ENCODE assay signal across 20 cellular contexts in the genomic region with DNA sequence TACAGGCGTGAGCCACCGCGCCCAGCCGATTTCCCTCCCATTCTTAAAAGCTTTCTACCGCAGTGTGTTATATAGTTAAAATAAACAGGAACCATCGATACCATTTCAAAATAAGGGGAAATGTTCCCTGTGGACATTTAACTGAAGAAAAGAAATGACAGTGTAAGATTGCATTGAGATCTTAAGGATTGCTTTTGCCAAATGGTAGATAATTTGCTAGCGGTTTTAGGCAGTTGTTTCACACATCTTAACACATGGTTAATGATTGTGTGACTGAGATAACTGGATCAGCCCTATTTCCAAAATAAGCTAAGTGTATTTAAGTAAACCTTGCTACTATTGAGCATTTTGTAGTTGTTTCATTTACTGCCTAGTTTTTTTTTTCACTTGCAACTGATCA. TPM values are rescaled to one million over a fixed set of nuclear protein-coding genes. Genes with fewer than 3 reads are reported as not detected.
DNase-seq lines count a peak whose midpoint lies in the region; ATAC-seq and TF ChIP-seq lines count a peak whose summit lies in the region.
"Had no signal": no experiment of that assay in that cellular context is flagged by ENCODE, and none has a peak within 500 bp of the region (broad histone marks: within the 10 kb centered on the region; RNA-seq: fewer than 3 reads in every experiment).

No MANE protein-coding gene starts in this region.

- H3K4me1 ChIP-seq in ES-I3 (ENCODE audit: insufficient read depth, low read length), result peaks cover 42% of the 10 kb centered on the region
- no peaks in the 10 kb centered on the region for H3K4me1 ChIP-seq in aorta (ENCODE audit: control insufficient read depth in 1 of 2, insufficient read depth in 2 of 2, low read length in 2 of 2)
- H3K4me1 ChIP-seq: body of pancreas had no signal

- H3K4me3 Mint-ChIP-seq in CD4-positive, alpha-beta T cell, result no peak overlapping the region
- H3K4me3 Mint-ChIP-seq in glutamatergic neuron (ENCODE audit: unreplicated experiment), result no peak overlapping the region
- H3K4me3 Mint-ChIP-seq: activated B cell treated with CpG ODN at 0.5 μM for 24 hours; activated T-cell treated with anti-CD3 and anti-CD28 coated beads, Interleukin-2, amount 50 U/mL, for 24 hours; CD4-positive, alpha-beta memory T cell; type B pancreatic cell had no signal

- no peak for ATAC-seq in CD4-positive, alpha-beta T cell (ENCODE audit: poor library complexity)
- no peak for ATAC-seq in aorta (ENCODE audit: low FRiP score)
- ATAC-seq: body of pancreas, heart right ventricle had no signal

- peaks cover 44% of the 10 kb centered on the region for H3K4me1 Mint-ChIP-seq in CD4-positive, alpha-beta T cell (ENCODE audit: low read depth)
- peaks cover 23% of the 10 kb centered on the region for H3K4me1 Mint-ChIP-seq in glutamatergic neuron (ENCODE audit: low read depth, unreplicated experiment)

- CTCF ChIA-PET in CD4-positive, alpha-beta T cell (lab: Charles Lee), result interaction anchor here (2.4 kb wide), 1 partner anchor 16 kb away, joined by 12 read pairs; the partner anchor contains the start of gene STX16

- H3K36me3 Mint-ChIP-seq in CD4-positive, alpha-beta T cell (ENCODE audit: low read depth), result peaks cover 81% of the 10 kb centered on the region
- no peaks in the 10 kb centered on the region for H3K36me3 Mint-ChIP-seq in glutamatergic neuron (ENCODE audit: unreplicated experiment)

- no peaks in the 10 kb centered on the region for H3K9me3 Mint-ChIP-seq in CD4-positive, alpha-beta T cell
- peaks cover 1% of the 10 kb centered on the region for H3K9me3 Mint-ChIP-seq in glutamatergic neuron (ENCODE audit: unreplicated experiment)
- H3K9me3 Mint-ChIP-seq: activated B cell treated with CpG ODN at 0.5 μM for 24 hours; activated T-cell treated with anti-CD3 and anti-CD28 coated beads, Interleukin-2, amount 50 U/mL, for 24 hours; CD4-positive, alpha-beta memory T cell; type B pancreatic cell had no signal

- no peaks in the 10 kb centered on the region for H3K9me3 ChIP-seq in CD4-positive, alpha-beta T cell (ENCODE audit: control insufficient read depth, low read length)
- H3K9me3 ChIP-seq in ES-I3 (ENCODE audit: control insufficient read depth, insufficient read depth, low read length) (no peaks in the 10 kb centered on the region), SK-N-MC (ENCODE audit: low read depth, low read length) (no peaks in the 10 kb centered on the region), aorta (ENCODE audit: control insufficient read depth, low read length) (no peaks in the 10 kb centered on the region)
- H3K9me3 ChIP-seq: body of pancreas, heart right ventricle, neutrophil had no signal

- intact Hi-C loops in CD4-positive, alpha-beta T cell (cut with DNase I, micrococcal nuclease), result no loop called here
- intact Hi-C loops in aorta (cut with DNase I), result no loop called here

- no peak overlapping the region for H3K4me3 ChIP-seq in SK-N-MC
- H3K4me3 ChIP-seq in aorta (ENCODE audit: low read length in 2 of 2), result no peak overlapping the region
- H3K4me3 ChIP-seq in coronary artery, result no peak overlapping the region
- H3K4me3 ChIP-seq: body of pancreas, heart right ventricle, lung had no signal

- peaks cover 10% of the 10 kb centered on the region; the same call in 1 of the 2 replicates for H3K36me3 ChIP-seq in ES-I3 (ENCODE audit: insufficient read depth, low read length)
- peaks cover 45% of the 10 kb centered on the region for H3K36me3 ChIP-seq in SK-N-MC (ENCODE audit: insufficient read depth, low read length)
- H3K36me3 ChIP-seq in aorta (ENCODE audit: control insufficient read depth in 1 of 2, insufficient read depth in 2 of 2, low read length in 1 of 2), result peaks cover 6 to 12% of the 10 kb centered on the region in 2 donors

- H3K27me3 Mint-ChIP-seq in CD4-positive, alpha-beta T cell, result no peaks in the 10 kb centered on the region
- peaks cover 1% of the 10 kb centered on the region for H3K27me3 Mint-ChIP-seq in glutamatergic neuron (ENCODE audit: unreplicated experiment)
- H3K27me3 Mint-ChIP-seq: activated B cell treated with CpG ODN at 0.5 μM for 24 hours; activated T-cell treated with anti-CD3 and anti-CD28 coated beads, Interleukin-2, amount 50 U/mL, for 24 hours; CD4-positive, alpha-beta memory T cell; type B pancreatic cell had no signal

- no peak overlapping the region for H3K27ac ChIP-seq in CD4-positive, alpha-beta T cell (ENCODE audit: low read depth, low read length)
- peak overlapping the region; percentile 57; the same call in 1 of the 2 replicates for H3K27ac ChIP-seq in SK-N-MC
- no peak overlapping the region for H3K27ac ChIP-seq in aorta (ENCODE audit: low read depth in 1 of 2, low read length in 2 of 2)
- no peak overlapping the region for H3K27ac ChIP-seq in coronary artery
- H3K27ac ChIP-seq: body of pancreas, heart right ventricle, neutrophil had no signal

- DNase-seq in CD4-positive, alpha-beta T cell, result no peak
- DNase-seq in SK-N-MC (ENCODE audit: low read depth, low spot score), result no peak
- DNase-seq in glutamatergic neuron, result no peak
- DNase-seq in NCI-H510A treated with DMSO at 0.1 percent for 48 hours (lab: John Stamatoyannopoulos, UW), result no peak
- DNase-seq in aorta, result no peak
- DNase-seq in coronary artery (ENCODE audit: low spot score), result no peak
- DNase-seq: activated B cell treated with CpG ODN at 0.5 μM for 24 hours; activated T-cell treated with anti-CD3 and anti-CD28 coated beads, Interleukin-2, amount 50 U/mL, for 24 hours; body of pancreas; CD4-positive, alpha-beta memory T cell; effector CD8-positive, alpha-beta T cell; heart right ventricle; NCI-H1092; NCI-H187 treated with DMSO at 0.1 percent for 48 hours; NCI-H69; stimulated activated CD8-positive, alpha-beta memory T cell treated with anti-CD3 and anti-CD28 coated beads, Interleukin-4, amount 100 ng/mL, for 48 hours had no signal

- TF ChIP-seq CTCF in CD4-positive, alpha-beta T cell (IDR thresholded peaks at IDR 0.05), result no peak
- TF ChIP-seq CTCF in glutamatergic neuron (IDR thresholded peaks at IDR 0.05; ENCODE audit: partially characterized antibody, unreplicated experiment) (no peak), coronary artery (IDR thresholded peaks at IDR 0.05) (no peak)

- no peaks in the 10 kb centered on the region for H3K27me3 ChIP-seq in CD4-positive, alpha-beta T cell (ENCODE audit: control insufficient read depth, insufficient read depth, low read length)
- H3K27me3 ChIP-seq in aorta (ENCODE audit: control insufficient read depth in 1 of 2, insufficient read depth in 2 of 2, low read length in 1 of 2), result no peaks in the 10 kb centered on the region
- H3K27me3 ChIP-seq: body of pancreas, heart right ventricle, neutrophil had no signal

- H3K27ac Mint-ChIP-seq in CD4-positive, alpha-beta T cell, result peak overlapping the region; percentile 61
- H3K27ac Mint-ChIP-seq in glutamatergic neuron (ENCODE audit: unreplicated experiment), result peak overlapping the region; percentile 66
- H3K27ac Mint-ChIP-seq: activated B cell treated with CpG ODN at 0.5 μM for 24 hours; activated T-cell treated with anti-CD3 and anti-CD28 coated beads, Interleukin-2, amount 50 U/mL, for 24 hours; type B pancreatic cell had no signal

- H3K9ac ChIP-seq in ES-I3 (ENCODE audit: low read depth, low read length) (0 out of 2 replicates have a peak overlapping the region, but pooled peaks have one; percentile 4), SK-N-MC (ENCODE audit: insufficient read length) (no peak overlapping the region)

- POLR2A ChIA-PET in CD4-positive, alpha-beta T cell (lab: Charles Lee), result interaction anchor here (0.7 to 2.6 kb wide), 3 partner anchors 10 to 18 kb away, joined by 4 to 18 read pairs (median 7); partner anchors contain the start of gene STX16

- WGBS in aorta, 2 donors, result 86 to 92% methylated on average over 7 of the region's 7 CpGs

RNA-seq across cellular contexts. Expression of gene STX16, which starts 15.6 kb away (rescaled TPM):
- 100 to 1,000 TPM; 179 to 181 TPM for total RNA-seq in CD4-positive, alpha-beta T cell
- total RNA-seq in glutamatergic neuron (ENCODE audit: unreplicated experiment) (71.2 TPM), aorta (10 to 100 TPM; 48.7 to 75.7 TPM)
- 10 to 100 TPM; 17.9 to 70.6 TPM for polyA plus RNA-seq in aorta

RNA-seq across cellular contexts. Expression of gene NPEPL1, which starts 25.9 kb away (rescaled TPM):
- total RNA-seq in CD4-positive, alpha-beta T cell, result 10 to 100 TPM; 58.3 to 61.1 TPM
- total RNA-seq in glutamatergic neuron (ENCODE audit: unreplicated experiment) (43.2 TPM), aorta (10 to 100 TPM; 22.1 to 53.1 TPM)
- polyA plus RNA-seq in aorta, result 10 to 100 TPM; 14.7 to 92.8 TPM
